22 cellular contexts compared by ENCODE assay signal in the genomic region with DNA sequence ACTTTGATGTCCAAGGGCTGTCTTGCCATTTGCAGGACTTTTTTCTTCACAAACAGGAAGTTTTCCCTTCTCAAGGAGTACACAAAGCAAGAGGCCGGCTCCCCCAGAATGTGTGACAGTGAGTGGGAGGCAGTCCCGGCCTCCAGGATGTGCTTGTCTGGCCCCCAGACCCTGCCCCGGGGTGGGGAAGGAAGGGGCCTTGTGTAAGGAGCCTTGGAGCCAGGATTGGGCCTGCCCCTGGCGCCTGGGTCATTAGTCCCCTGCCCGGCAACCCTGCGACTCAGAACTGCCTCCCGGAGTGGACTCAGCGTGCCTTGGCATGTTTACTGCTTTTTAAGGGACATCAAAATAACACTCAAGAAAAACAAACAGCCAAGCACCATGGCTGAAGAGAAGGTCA.
A peak's percentile ranks its signal among the peaks of the same experiment; 100 is the strongest.
DNase-seq lines count a peak whose midpoint lies in the region; ATAC-seq and TF ChIP-seq lines count a peak whose summit lies in the region.
"Had no signal": no experiment of that assay in that cellular context is flagged by ENCODE, and none has a peak within 500 bp of the region (broad histone marks: within the 10 kb centered on the region; RNA-seq: fewer than 3 reads in every experiment).

No MANE protein-coding gene starts in this region.

- H3K4me3 ChIP-seq in GM23338 (no peak overlapping the region), endodermal cell (ENCODE audit: low read length) (no peak overlapping the region), neuronal stem cell (ENCODE audit: low read length in 2 of 2) (no peak overlapping the region), coronary artery (no peak overlapping the region)
- H3K4me3 ChIP-seq: A549; BLaER1 treated with 17β-estradiol and CSF1 and Interleukin-3, amounts not matched to agents 10 nM and 100 nM had no signal

- DNase-seq in GM23338 (ENCODE audit: low spot score): no peak
- peak; percentile 46 for DNase-seq in endodermal cell
- peak; percentile 71 for DNase-seq in left kidney (ENCODE audit: low read depth, low spot score)
- no peak for DNase-seq in neuronal stem cell (ENCODE audit: low spot score)
- no peak for DNase-seq in G401 (ENCODE audit: low spot score)
- DNase-seq in coronary artery (ENCODE audit: low spot score): no peak
- no peak for DNase-seq in retina
- DNase-seq: 8988T; ACHN; AML-193; BE2C; CD4-positive, alpha-beta T cell; CD8-positive, alpha-beta memory T cell; DMS 273 treated with DMSO at 0.1 percent for 48 hours; DMS79; EL; GF-D8; H7 had no signal

- H3K4me1 Mint-ChIP-seq in GM23338 (0 out of 3 replicates have a peak, but pooled peaks cover 3% of the 10 kb centered on the region), endodermal cell (no peaks in the 10 kb centered on the region)
- H3K4me1 Mint-ChIP-seq: CD8-positive, alpha-beta memory T cell had no signal

- H3K79me2 ChIP-seq in GM23338 (replicated peaks; ENCODE audit: insufficient read depth): no peaks in the 10 kb centered on the region

- 80 to 83% methylated on average over 2 to 8 of the region's 8 CpGs for WGBS in endodermal cell (ENCODE audit: insufficient coverage in 1 of 2, insufficient read length in 1 of 2), 2 experiments
- WGBS in neuronal stem cell (ENCODE audit: extremely low coverage in 2 of 2, insufficient read length in 2 of 2, insufficient replicate concordance in 1 of 2), 2 donors: no CpG with 5 or more reads among the region's 8 CpGs

- no peak overlapping the region for H2AK5ac ChIP-seq in neuronal stem cell (ENCODE audit: low read depth, low read length)

- no peaks in the 10 kb centered on the region for H3K36me3 ChIP-seq in GM23338 (ENCODE audit: insufficient read depth)
- H3K36me3 ChIP-seq in endodermal cell (ENCODE audit: control insufficient read depth, insufficient read depth, low read length): no peaks in the 10 kb centered on the region
- H3K36me3 ChIP-seq in neuronal stem cell (replicated peaks in 1 of 2; ENCODE audit: control insufficient read depth in 2 of 2, insufficient read depth in 2 of 2, low read length in 2 of 2): no peaks in the 10 kb centered on the region
- H3K36me3 ChIP-seq: BE2C; BLaER1 treated with 17β-estradiol and CSF1 and Interleukin-3, amounts not matched to agents 10 nM and 100 nM had no signal

- in situ Hi-C loops in G401 (cut with HindIII; ENCODE audit: low sequenced_read_pairs): no loop called here

- H3K4me2 ChIP-seq in GM23338 (no peak overlapping the region), neuronal stem cell (ENCODE audit: insufficient read depth, low read length, poor library complexity, severe bottlenecking) (no peak overlapping the region)
- H3K4me2 ChIP-seq: A549; BLaER1 treated with 17β-estradiol and CSF1 and Interleukin-3, amounts not matched to agents 10 nM and 100 nM had no signal

- H2AFZ ChIP-seq in GM23338: peak overlapping the region; percentile 47; the same call in 1 of the 2 replicates
- peak overlapping the region; percentile 24 for H2AFZ ChIP-seq in neuronal stem cell (ENCODE audit: low read length)

- H4K91ac ChIP-seq in neuronal stem cell (ENCODE audit: low read depth, low read length, poor library complexity): no peak overlapping the region

- H4K8ac ChIP-seq in neuronal stem cell (ENCODE audit: low read depth, low read length): no peak overlapping the region

- H3K9ac ChIP-seq in endodermal cell (ENCODE audit: extremely low read depth, low read length, poor library complexity, severe bottlenecking): no peak overlapping the region
- no peak overlapping the region for H3K9ac ChIP-seq in neuronal stem cell (ENCODE audit: low read depth, low read length, poor library complexity)
- H3K9ac ChIP-seq: BLaER1 treated with 17β-estradiol and CSF1 and Interleukin-3, amounts not matched to agents 10 nM and 100 nM had no signal

- H3K27me3 Mint-ChIP-seq in GM23338 (ENCODE audit: insufficient read depth, low read depth, poor library complexity): peaks cover 3% of the 10 kb centered on the region
- peaks cover 6% of the 10 kb centered on the region for H3K27me3 Mint-ChIP-seq in endodermal cell (ENCODE audit: insufficient read depth)
- H3K27me3 Mint-ChIP-seq: CD4-positive, alpha-beta T cell had no signal

- no peaks in the 10 kb centered on the region for H4K20me1 ChIP-seq in GM23338 (replicated peaks; ENCODE audit: insufficient read depth)
- H4K20me1 ChIP-seq: BLaER1 treated with 17β-estradiol and CSF1 and Interleukin-3, amounts not matched to agents 10 nM and 100 nM had no signal

- H3K79me1 ChIP-seq in neuronal stem cell (ENCODE audit: low read depth, low read length): no peaks in the 10 kb centered on the region

- H3F3A ChIP-seq in GM23338 (replicated peaks; ENCODE audit: low read depth): no peaks in the 10 kb centered on the region

- no peaks in the 10 kb centered on the region for H3K27me3 ChIP-seq in GM23338 (ENCODE audit: insufficient read depth)
- no peaks in the 10 kb centered on the region for H3K27me3 ChIP-seq in endodermal cell (ENCODE audit: control insufficient read depth, insufficient read depth, low read length, poor library complexity, severe bottlenecking)
- H3K27me3 ChIP-seq in neuronal stem cell (ENCODE audit: control insufficient read depth in 3 of 3, insufficient read depth in 3 of 3, low read depth in 1 of 3, low read length in 3 of 3): no peaks in the 10 kb centered on the region
- H3K27me3 ChIP-seq: BE2C; BLaER1 treated with 17β-estradiol and CSF1 and Interleukin-3, amounts not matched to agents 10 nM and 100 nM had no signal

- no peak overlapping the region for H2BK5ac ChIP-seq in neuronal stem cell (ENCODE audit: low read length)

- H3K4me3 Mint-ChIP-seq in GM23338 (no peak overlapping the region), endodermal cell (no peak overlapping the region)
- H3K4me3 Mint-ChIP-seq: CD14-positive monocyte; CD4-positive, alpha-beta T cell; CD8-positive, alpha-beta memory T cell had no signal

- ATAC-seq in GM23338: no peak
- ATAC-seq: HCT116 had no signal

- H3K23ac ChIP-seq in neuronal stem cell (ENCODE audit: low read depth, low read length, poor library complexity): no peak overlapping the region

- H3K9me3 Mint-ChIP-seq in GM23338 (no peaks in the 10 kb centered on the region), endodermal cell (no peaks in the 10 kb centered on the region)
- H3K9me3 Mint-ChIP-seq: CD14-positive monocyte; CD4-positive, alpha-beta T cell; CD8-positive, alpha-beta memory T cell had no signal

- H3K18ac ChIP-seq in neuronal stem cell (ENCODE audit: low read length): no peak overlapping the region

- no peak overlapping the region for H2BK120ac ChIP-seq in neuronal stem cell (ENCODE audit: low read depth, low read length)

- H3K4me1 ChIP-seq in GM23338 (ENCODE audit: insufficient read depth) (no peaks in the 10 kb centered on the region), endodermal cell (ENCODE audit: control insufficient read depth, insufficient read depth, low read length) (no peaks in the 10 kb centered on the region), neuronal stem cell (ENCODE audit: control insufficient read depth in 2 of 2, insufficient read depth in 1 of 2, low read depth in 1 of 2, low read length in 2 of 2) (peaks cover 0 to 11% of the 10 kb centered on the region in 2 donors)
- H3K4me1 ChIP-seq: A549, BE2C had no signal

- H3K9me2 ChIP-seq in GM23338 (ENCODE audit: insufficient read depth): no peaks in the 10 kb centered on the region

- no peak overlapping the region for H3K27ac Mint-ChIP-seq in GM23338
- no peak overlapping the region for H3K27ac Mint-ChIP-seq in endodermal cell
- H3K27ac Mint-ChIP-seq: CD14-positive monocyte; CD4-positive, alpha-beta T cell; CD8-positive, alpha-beta memory T cell had no signal

- H3K36me3 Mint-ChIP-seq in GM23338 (ENCODE audit: low read depth) (no peaks in the 10 kb centered on the region), endodermal cell (ENCODE audit: low read depth) (no peaks in the 10 kb centered on the region)
- H3K36me3 Mint-ChIP-seq: CD14-positive monocyte; CD8-positive, alpha-beta memory T cell had no signal

- no peak overlapping the region for H3K4ac ChIP-seq in neuronal stem cell (ENCODE audit: low read length)

- H3K9me3 ChIP-seq in endodermal cell (ENCODE audit: control insufficient read depth, low read length) (no peaks in the 10 kb centered on the region), neuronal stem cell (replicated peaks in 1 of 2; ENCODE audit: control insufficient read depth in 2 of 2, insufficient read depth in 1 of 2, low read depth in 1 of 2, low read length in 2 of 2) (peaks cover 0 to 3% of the 10 kb centered on the region in 2 donors)
- H3K9me3 ChIP-seq: A549; BE2C; BLaER1 treated with 17β-estradiol and CSF1 and Interleukin-3, amounts not matched to agents 10 nM and 100 nM had no signal

- H2BK12ac ChIP-seq in neuronal stem cell (ENCODE audit: low read length): no peak overlapping the region

- no peak overlapping the region for H3K14ac ChIP-seq in neuronal stem cell (ENCODE audit: low read length)

- H2BK15ac ChIP-seq in neuronal stem cell (ENCODE audit: low read length): no peak overlapping the region

- TF ChIP-seq CTCF in GM23338 (conservative IDR thresholded peaks at IDR 0.05; ENCODE audit: low read depth in 2 of 2) (no peak), endodermal cell (conservative IDR thresholded peaks at IDR 0.05) (no peak), coronary artery (IDR thresholded peaks at IDR 0.05) (no peak)

- H3K27ac ChIP-seq in GM23338 (ENCODE audit: low read depth) (no peak overlapping the region), endodermal cell (ENCODE audit: low read depth, low read length) (no peak overlapping the region), neuronal stem cell (replicated peaks; ENCODE audit: low read length) (no peak overlapping the region), coronary artery (no peak overlapping the region)
- H3K27ac ChIP-seq: A549; BLaER1 treated with 17β-estradiol and CSF1 and Interleukin-3, amounts not matched to agents 10 nM and 100 nM had no signal

TF ChIP-seq in GM23338, 12 proteins besides CTCF, POLR2A, EP300 and RAD21 (continues in another document):
- TF ChIP-seq EZH2phosphoT487 (IDR thresholded peaks at IDR 0.05; ENCODE audit: unreplicated experiment) (no peak), POLR2AphosphoS5 (IDR thresholded peaks at IDR 0.05; ENCODE audit: low read depth) (no peak), ZNF114 (CRISPR knock-in tag; IDR thresholded peaks at IDR 0.05) (no peak), STAT1 (IDR thresholded peaks at IDR 0.05; ENCODE audit: unreplicated experiment) (no peak), EZH2 (IDR thresholded peaks at IDR 0.05; ENCODE audit: low read depth, unreplicated experiment) (no peak), NANOG (IDR thresholded peaks at IDR 0.05; ENCODE audit: borderline replicate concordance) (no peak)

Comparison
In these comparisons a context has a peak if more than half of its experiments do, and no peak if none do; other contexts are left out.
1. DNase-seq: peak in endodermal cell (single experiment) and left kidney (single experiment); none in GM23338 (single experiment), neuronal stem cell (single experiment), G401 (single experiment), coronary artery (single experiment) and retina (single experiment).